In genomic region chr16:89572042-89572441, GRCh38 we compare ENCODE assay signal across 22 cellular contexts. TPM values are rescaled to one million over a fixed set of nuclear protein-coding genes. Genes with fewer than 3 reads are reported as not detected.
A peak's percentile ranks its signal among the peaks of the same experiment; 100 is the strongest.
DNase-seq lines count a peak whose midpoint lies in the region; ATAC-seq, FAIRE-seq and TF ChIP-seq lines count a peak whose summit lies in the region.
"Had no signal": no experiment of that assay in that cellular context is flagged by ENCODE, and none has a peak within 500 bp of the region (broad histone marks: within the 10 kb centered on the region; RNA-seq: fewer than 3 reads in every experiment).

No MANE protein-coding gene starts in this region.

- H3K4me3 ChIP-seq in parathyroid adenoma (ENCODE audit: low read depth, low read length), result no peak overlapping the region
- no peak overlapping the region for H3K4me3 ChIP-seq in lower leg skin (ENCODE audit: low read depth, poor library complexity, severe bottlenecking)
- H3K4me3 ChIP-seq: breast epithelium, thyroid gland had no signal

- peak overlapping the region; percentile 58 for H3K27ac ChIP-seq in parathyroid adenoma
- H3K27ac ChIP-seq: breast epithelium, thyroid gland had no signal

- peak overlapping the region; percentile 47 for H3K4me2 ChIP-seq in parathyroid adenoma (ENCODE audit: low read length)

- POLR2A ChIA-PET in activated CD4-positive, alpha-beta T cell treated with anti-CD3 and anti-CD28 coated beads, Interleukin-2, amount 10 ng/mL, durations not matched to agents 7 days and 5 days (lab: Charles Lee), result no interaction called here
- POLR2A ChIA-PET in activated B cell treated with CpG ODN at 0.5 μM for 24 hours (lab: Charles Lee), result no interaction called here

- H3K27me3 Mint-ChIP-seq in activated CD4-positive, alpha-beta T cell treated with anti-CD3 and anti-CD28 coated beads, Interleukin-2, amount 10 ng/mL, durations not matched to agents 7 days and 5 days, result peaks cover 3% of the 10 kb centered on the region
- peaks cover 18% of the 10 kb centered on the region for H3K27me3 Mint-ChIP-seq in activated CD4-positive, alpha-beta T cell treated with anti-CD3 and anti-CD28 coated beads, Interleukin-2, amount 10 ng/mL, durations not matched to agents 24 days and 14 days
- H3K27me3 Mint-ChIP-seq in activated B cell treated with CpG ODN at 0.5 μM for 24 hours, result peaks cover 10% of the 10 kb centered on the region
- peaks cover 49% of the 10 kb centered on the region for H3K27me3 Mint-ChIP-seq in Calu3 (ENCODE audit: unreplicated experiment)

- no peak overlapping the region for H3K4me3 Mint-ChIP-seq in activated CD4-positive, alpha-beta T cell treated with anti-CD3 and anti-CD28 coated beads, Interleukin-2, amount 10 ng/mL, durations not matched to agents 7 days and 5 days
- no peak overlapping the region for H3K4me3 Mint-ChIP-seq in activated CD4-positive, alpha-beta T cell treated with anti-CD3 and anti-CD28 coated beads, Interleukin-2, amount 10 ng/mL, durations not matched to agents 24 days and 14 days
- peak overlapping the region; percentile 28 for H3K4me3 Mint-ChIP-seq in activated B cell treated with CpG ODN at 0.5 μM for 24 hours
- H3K4me3 Mint-ChIP-seq in Calu3 (ENCODE audit: low read depth, unreplicated experiment), result no peak overlapping the region
- H3K4me3 Mint-ChIP-seq: activated T-helper 1 cell treated with anti-CD3 and anti-CD28 coated beads, Interleukin-12 subunit alpha, Interleukin-12 subunit beta, Interleukin-2, Interleukin-4 antibody, amounts not matched to agents 30 ng/mL and 10 ng/mL and 1 ng/mL, durations not matched to agents 14 hours and 24 hours and 36 hours had no signal

- intact Hi-C loops in activated CD4-positive, alpha-beta T cell treated with anti-CD3 and anti-CD28 coated beads, Interleukin-2, amount 10 ng/mL, durations not matched to agents 24 days and 14 days (cut with micrococcal nuclease), result no loop called here
- intact Hi-C loops in activated B cell treated with CpG ODN at 0.5 μM for 24 hours (cut with micrococcal nuclease) (no loop called here), lower leg skin (cut with DNase I; ENCODE audit: low total_unique reads) (no loop called here), Calu3 (cut with micrococcal nuclease; ENCODE audit: unreplicated experiment) (no loop called here)

- H3K9ac ChIP-seq in parathyroid adenoma, result no peak overlapping the region

- H3K27me3 ChIP-seq in parathyroid adenoma (ENCODE audit: control insufficient read depth, insufficient read depth, low read length), result no peaks in the 10 kb centered on the region

- CTCF ChIA-PET in activated CD4-positive, alpha-beta T cell treated with anti-CD3 and anti-CD28 coated beads, Interleukin-2, amount 10 ng/mL, durations not matched to agents 7 days and 5 days (lab: Charles Lee), result no interaction called here
- CTCF ChIA-PET in activated B cell treated with CpG ODN at 0.5 μM for 24 hours (lab: Charles Lee) (no interaction called here), Calu3 (lab: Charles Lee) (no interaction called here)

- DNase-seq in activated CD4-positive, alpha-beta T cell treated with anti-CD3 and anti-CD28 coated beads, Interleukin-2, amount 10 ng/mL, durations not matched to agents 7 days and 5 days, result no peak
- DNase-seq in activated CD4-positive, alpha-beta T cell treated with anti-CD3 and anti-CD28 coated beads, Interleukin-2, amount 10 ng/mL, durations not matched to agents 24 days and 14 days, result no peak
- DNase-seq in GM12892 (ENCODE audit: insufficient read length), result no peak
- DNase-seq in activated B cell treated with CpG ODN at 0.5 μM for 24 hours, result no peak
- no peak for DNase-seq in lower leg skin (ENCODE audit: low spot score in 2 of 2)
- no peak for DNase-seq in Calu3
- DNase-seq: activated CD8-positive, alpha-beta memory T cell treated with anti-CD3 and anti-CD28 coated beads for 24 hours; activated naive CD8-positive, alpha-beta T cell treated with anti-CD3 and anti-CD28 coated beads, Interleukin-2, amount 50 U/mL, for 24 hours; Caco-2; dermis blood vessel endothelial cell; foreskin melanocyte; GOT3; midbrain; NCI-H187 treated with DMSO at 0.1 percent for 48 hours; retina; thyroid gland had no signal

- no peak for TF ChIP-seq CTCF in activated B cell treated with CpG ODN at 0.5 μM for 24 hours (IDR thresholded peaks at IDR 0.05)
- no peak for TF ChIP-seq CTCF in parathyroid adenoma (IDR thresholded peaks at IDR 0.05)
- no peak for TF ChIP-seq CTCF in lower leg skin (IDR thresholded peaks at IDR 0.05)
- TF ChIP-seq CTCF in Calu3 (IDR thresholded peaks at IDR 0.05; ENCODE audit: unreplicated experiment), result no peak

- H3K27ac Mint-ChIP-seq in activated CD4-positive, alpha-beta T cell treated with anti-CD3 and anti-CD28 coated beads, Interleukin-2, amount 10 ng/mL, durations not matched to agents 7 days and 5 days, result peak overlapping the region; percentile 6
- no peak overlapping the region for H3K27ac Mint-ChIP-seq in activated CD4-positive, alpha-beta T cell treated with anti-CD3 and anti-CD28 coated beads, Interleukin-2, amount 10 ng/mL, durations not matched to agents 24 days and 14 days
- H3K27ac Mint-ChIP-seq in activated B cell treated with CpG ODN at 0.5 μM for 24 hours (peak overlapping the region; percentile 63), Calu3 (ENCODE audit: unreplicated experiment) (no peak overlapping the region)
- H3K27ac Mint-ChIP-seq: activated naive CD8-positive, alpha-beta T cell treated with anti-CD3 and anti-CD28 coated beads, Interleukin-2, amount 50 U/mL, for 24 hours; activated T-helper 1 cell treated with anti-CD3 and anti-CD28 coated beads, Interleukin-12 subunit alpha, Interleukin-12 subunit beta, Interleukin-2, Interleukin-4 antibody, amounts not matched to agents 30 ng/mL and 10 ng/mL and 1 ng/mL, durations not matched to agents 14 hours and 24 hours and 36 hours had no signal

- WGBS in lower leg skin, 2 donors, result 29 to 47% methylated on average over 14 of the region's 14 CpGs

- peak; percentile 20 for ATAC-seq in activated B cell treated with CpG ODN at 0.5 μM for 24 hours (ENCODE audit: low read depth)
- ATAC-seq in HG03196 (IDR thresholded peaks at IDR 0.05; ENCODE audit: unreplicated experiment), result no peak
- ATAC-seq: activated naive CD8-positive, alpha-beta T cell treated with anti-CD3 and anti-CD28 coated beads, Interleukin-2, amount 50 U/mL, for 24 hours had no signal

- H3K36me3 ChIP-seq in parathyroid adenoma (ENCODE audit: control insufficient read depth, insufficient read depth, low read length), result no peaks in the 10 kb centered on the region
- H3K36me3 ChIP-seq: breast epithelium, thyroid gland had no signal

- no peaks in the 10 kb centered on the region for H3K79me2 ChIP-seq in parathyroid adenoma

- no peaks in the 10 kb centered on the region for H3K9me3 ChIP-seq in parathyroid adenoma (ENCODE audit: control insufficient read depth, low read length)
- H3K9me3 ChIP-seq: breast epithelium, Caco-2, thyroid gland had no signal

- peak overlapping the region; percentile 21 for H2AFZ ChIP-seq in parathyroid adenoma

- peaks cover 16% of the 10 kb centered on the region for H3K4me1 ChIP-seq in parathyroid adenoma

- peaks cover 20% of the 10 kb centered on the region for H3K4me1 Mint-ChIP-seq in activated CD4-positive, alpha-beta T cell treated with anti-CD3 and anti-CD28 coated beads, Interleukin-2, amount 10 ng/mL, durations not matched to agents 7 days and 5 days
- H3K4me1 Mint-ChIP-seq in activated CD4-positive, alpha-beta T cell treated with anti-CD3 and anti-CD28 coated beads, Interleukin-2, amount 10 ng/mL, durations not matched to agents 24 days and 14 days, result peaks cover 8% of the 10 kb centered on the region
- peaks cover 22% of the 10 kb centered on the region for H3K4me1 Mint-ChIP-seq in activated B cell treated with CpG ODN at 0.5 μM for 24 hours
- H3K4me1 Mint-ChIP-seq in Calu3 (ENCODE audit: low read depth, unreplicated experiment), result no peaks in the 10 kb centered on the region

- BruUV-seq in Calu3 (replicated peaks; lab: Mats Ljungman, UMichigan), result no TSS peak

- H3K36me3 Mint-ChIP-seq in activated CD4-positive, alpha-beta T cell treated with anti-CD3 and anti-CD28 coated beads, Interleukin-2, amount 10 ng/mL, durations not matched to agents 7 days and 5 days (ENCODE audit: low read depth), result peaks cover 2% of the 10 kb centered on the region
- peaks cover 4% of the 10 kb centered on the region for H3K36me3 Mint-ChIP-seq in activated CD4-positive, alpha-beta T cell treated with anti-CD3 and anti-CD28 coated beads, Interleukin-2, amount 10 ng/mL, durations not matched to agents 24 days and 14 days (ENCODE audit: low read depth)
- H3K36me3 Mint-ChIP-seq in activated B cell treated with CpG ODN at 0.5 μM for 24 hours (ENCODE audit: low read depth) (no peaks in the 10 kb centered on the region), Calu3 (ENCODE audit: insufficient read depth, unreplicated experiment) (peaks cover 44% of the 10 kb centered on the region)

- H3K9me3 Mint-ChIP-seq in activated CD4-positive, alpha-beta T cell treated with anti-CD3 and anti-CD28 coated beads, Interleukin-2, amount 10 ng/mL, durations not matched to agents 7 days and 5 days, result no peaks in the 10 kb centered on the region
- H3K9me3 Mint-ChIP-seq in activated CD4-positive, alpha-beta T cell treated with anti-CD3 and anti-CD28 coated beads, Interleukin-2, amount 10 ng/mL, durations not matched to agents 24 days and 14 days, result no peaks in the 10 kb centered on the region
- H3K9me3 Mint-ChIP-seq in activated B cell treated with CpG ODN at 0.5 μM for 24 hours, result no peaks in the 10 kb centered on the region
- no peaks in the 10 kb centered on the region for H3K9me3 Mint-ChIP-seq in Calu3 (ENCODE audit: low read depth, unreplicated experiment)
- H3K9me3 Mint-ChIP-seq: activated naive CD8-positive, alpha-beta T cell treated with anti-CD3 and anti-CD28 coated beads, Interleukin-2, amount 50 U/mL, for 24 hours; activated T-helper 1 cell treated with anti-CD3 and anti-CD28 coated beads, Interleukin-12 subunit alpha, Interleukin-12 subunit beta, Interleukin-2, Interleukin-4 antibody, amounts not matched to agents 30 ng/mL and 10 ng/mL and 1 ng/mL, durations not matched to agents 14 hours and 24 hours and 36 hours had no signal

- peak; percentile 90 for FAIRE-seq in GM12892 (lab: Jason Lieb, UNC)
- FAIRE-seq: A204.1 had no signal

- TF ChIP-seq POLR2A in GM12892 (IDR thresholded peaks at IDR 0.05; ENCODE audit: low read depth, low read length) (no peak), lower leg skin (IDR thresholded peaks at IDR 0.05) (no peak)

RNA-seq across cellular contexts. Expression of gene CPNE7, which starts 3.5 kb away (rescaled TPM):
- 1 to 10 TPM; 5.1 to 5.7 TPM for total RNA-seq in activated CD4-positive, alpha-beta T cell treated with anti-CD3 and anti-CD28 coated beads, Interleukin-2, amount 10 ng/mL, durations not matched to agents 7 days and 5 days
- 46.6 and 56.0 TPM in 2 replicates for total RNA-seq in activated CD4-positive, alpha-beta T cell treated with anti-CD3 and anti-CD28 coated beads, Interleukin-2, amount 10 ng/mL, durations not matched to agents 24 days and 14 days
- polyA plus RNA-seq in GM12892 (2012; ENCODE audit: missing spikeins), result 51.5 TPM
- 2.0 and 2.7 TPM in 2 replicates for total RNA-seq in activated B cell treated with CpG ODN at 0.5 μM for 24 hours
- 1 to 10 TPM; 1.1 to 3.3 (median 2.5) TPM for total RNA-seq in lower leg skin
- 31.3 and 48.2 TPM in 2 replicates for total RNA-seq in Calu3 (2022)

RNA-seq across cellular contexts. Expression of gene RPL13, which starts 11.6 kb away (rescaled TPM):
- 1,000 to 10,000 TPM; 1,763 to 2,076 TPM for total RNA-seq in activated CD4-positive, alpha-beta T cell treated with anti-CD3 and anti-CD28 coated beads, Interleukin-2, amount 10 ng/mL, durations not matched to agents 7 days and 5 days
- total RNA-seq in activated CD4-positive, alpha-beta T cell treated with anti-CD3 and anti-CD28 coated beads, Interleukin-2, amount 10 ng/mL, durations not matched to agents 24 days and 14 days, result 2,234 and 2,296 TPM in 2 replicates
- 4,006 TPM for polyA plus RNA-seq in GM12892 (2012; ENCODE audit: missing spikeins)
- total RNA-seq in activated B cell treated with CpG ODN at 0.5 μM for 24 hours, result 3,566 and 4,063 TPM in 2 replicates
- over 10,000 TPM in 2 of 4 donors, 1,000 to 10,000 TPM in 2; 8,523 to 25,229 (median 9,742) TPM for total RNA-seq in lower leg skin
- total RNA-seq in Calu3 (2022), result 1,719 and 1,779 TPM in 2 replicates

RNA-seq across cellular contexts. Expression of gene DPEP1, which starts 41.4 kb away (rescaled TPM):
- total RNA-seq in activated CD4-positive, alpha-beta T cell treated with anti-CD3 and anti-CD28 coated beads, Interleukin-2, amount 10 ng/mL, durations not matched to agents 7 days and 5 days, result not detected
- not detected in 2 replicates for total RNA-seq in activated CD4-positive, alpha-beta T cell treated with anti-CD3 and anti-CD28 coated beads, Interleukin-2, amount 10 ng/mL, durations not matched to agents 24 days and 14 days
- polyA plus RNA-seq in GM12892 (2012; ENCODE audit: missing spikeins), result not detected
- total RNA-seq in activated B cell treated with CpG ODN at 0.5 μM for 24 hours, result not detected in 2 replicates
- 1 to 10 TPM in 2 of 4 donors, not detected in 2; 1.7 to 3.7 TPM for total RNA-seq in lower leg skin
- not detected in 2 replicates for total RNA-seq in Calu3 (2022)
- total RNA-seq: activated T-helper 1 cell treated with anti-CD3 and anti-CD28 coated beads, Interleukin-12 subunit alpha, Interleukin-12 subunit beta, Interleukin-2, Interleukin-4 antibody, amounts not matched to agents 30 ng/mL and 10 ng/mL and 1 ng/mL, durations not matched to agents 14 hours and 24 hours and 36 hours; G401 had no signal

Comparison
In these comparisons a context has a peak if more than half of its experiments do, and no peak if none do; other contexts are left out.
1. H3K27ac Mint-ChIP-seq: peak in activated CD4-positive, alpha-beta T cell treated with anti-CD3 and anti-CD28 coated beads, Interleukin-2, amount 10 ng/mL, durations not matched to agents 7 days and 5 days (single experiment) and activated B cell treated with CpG ODN at 0.5 μM for 24 hours (single experiment); none in activated CD4-positive, alpha-beta T cell treated with anti-CD3 and anti-CD28 coated beads, Interleukin-2, amount 10 ng/mL, durations not matched to agents 24 days and 14 days (single experiment) and Calu3 (single experiment).